ENCODE assay signal across 27 cellular contexts in genomic region chr4:119131160-119131559, GRCh38. TPM values are rescaled to one million over a fixed set of nuclear protein-coding genes. Genes with fewer than 3 reads are reported as not detected.
DNase-seq lines count a peak whose midpoint lies in the region; ATAC-seq, FAIRE-seq and TF ChIP-seq lines count a peak whose summit lies in the region.
"Had no signal": no experiment of that assay in that cellular context is flagged by ENCODE, and none has a peak within 500 bp of the region (broad histone marks: within the 10 kb centered on the region; RNA-seq: fewer than 3 reads in every experiment).

No MANE protein-coding gene starts in this region.

- H3K36me3 ChIP-seq in right atrium auricular region (no peaks in the 10 kb centered on the region), endothelial cell of umbilical vein (ENCODE audit: control insufficient read depth in 2 of 2, extremely low read depth in 1 of 2, insufficient read depth in 2 of 2, low read length in 2 of 2) (no peaks in the 10 kb centered on the region), pancreas (no peaks in the 10 kb centered on the region), MG63 (no peaks in the 10 kb centered on the region)
- H3K36me3 ChIP-seq: adrenal gland, neutrophil had no signal

- POLR2A ChIA-PET in endothelial cell of umbilical vein (lab: Charles Lee), result no interaction called here

- H3K27ac ChIP-seq in right atrium auricular region (peak overlapping the region; percentile 72 to 91), endothelial cell of umbilical vein (ENCODE audit: insufficient read depth, low read depth, low read length) (no peak overlapping the region), pancreas (peak overlapping the region in 2 of 4 donors; percentile 59 to 67)
- H3K27ac ChIP-seq: A549, KMS-11, neutrophil had no signal

- no peak overlapping the region for H3K9ac ChIP-seq in endothelial cell of umbilical vein (replicated peaks; ENCODE audit: extremely low read depth, insufficient read depth, low read length)
- H3K9ac ChIP-seq: KMS-11 had no signal

- no TSS peak for BruUV-seq in endothelial cell of umbilical vein (replicated peaks; lab: Mats Ljungman, UMichigan)

- CTCF ChIA-PET in endothelial cell of umbilical vein (lab: Charles Lee), result interaction anchor here (1.0 to 1.4 kb wide), 2 partner anchors 9 to 82 kb away, joined by 4 read pairs; partner anchors contain the start of gene USP53

- TF ChIP-seq CTCF in right atrium auricular region (IDR thresholded peaks at IDR 0.05), result no peak
- TF ChIP-seq CTCF in endothelial cell of umbilical vein (IDR thresholded peaks at IDR 0.05; ENCODE audit: extremely low read depth in 1 of 2, insufficient read depth in 1 of 2, low read depth in 1 of 2, low read length in 2 of 2), result no peak
- no peak for TF ChIP-seq CTCF in pancreas (IDR thresholded peaks at IDR 0.05)

- no peak for DNase-seq in right atrium auricular region (ENCODE audit: low spot score)
- no peak for DNase-seq in cardiac septum (ENCODE audit: low spot score)
- DNase-seq in endothelial cell of umbilical vein (ENCODE audit: low read depth, low spot score), result no peak
- DNase-seq in pancreas, result no peak
- no peak for DNase-seq in NCI-H187 (lab: John Stamatoyannopoulos, UW)
- DNase-seq in GM19238 (ENCODE audit: insufficient read length, low spot score), result no peak
- no peak for DNase-seq in MG63
- DNase-seq: activated CD4-positive, alpha-beta memory T cell treated with anti-CD3 and anti-CD28 coated beads, Interleukin-2, amount 10 ng/mL, durations not matched to agents 7 days and 5 days; activated CD4-positive, alpha-beta T cell treated with anti-CD3 and anti-CD28 coated beads for 1 hour; activated CD8-positive, alpha-beta memory T cell treated with anti-CD3 and anti-CD28 coated beads, Interleukin-2, amount 50 U/mL, for 4 hours; activated naive CD4-positive, alpha-beta T cell; adrenal gland; AML-193; CD4-positive, alpha-beta T cell; midbrain; naive B cell; NCI-H2029 treated with DMSO at 0.1 percent for 48 hours; NCI-H345; SHP77 treated with DMSO at 0.1 percent for 48 hours; stimulated activated naive B cell treated with anti-CD40 and anti-IgM and Interleukin-4, amounts not matched to agents 10 μg/mL and 1 μg/mL and 100 μg/mL, for 72 hours had no signal

- H3K4me1 ChIP-seq in right atrium auricular region (peaks cover 0 to 21% of the 10 kb centered on the region in 2 donors), endothelial cell of umbilical vein (ENCODE audit: control insufficient read depth, extremely low read depth, insufficient read depth, low read length) (peaks cover 18% of the 10 kb centered on the region), pancreas (peaks cover 12 to 18% (median 16%) of the 10 kb centered on the region in 3 donors)

- WGBS in pancreas, 2 donors, result 23% methylated on average over 4 of the region's 4 CpGs

- H3K27me3 ChIP-seq in right atrium auricular region, result no peaks in the 10 kb centered on the region
- no peaks in the 10 kb centered on the region for H3K27me3 ChIP-seq in endothelial cell of umbilical vein (ENCODE audit: control insufficient read depth in 2 of 2, insufficient read depth in 2 of 2, low read length in 2 of 2)
- H3K27me3 ChIP-seq in pancreas, result no peaks in the 10 kb centered on the region
- H3K27me3 ChIP-seq in MG63, result no peaks in the 10 kb centered on the region
- H3K27me3 ChIP-seq: adrenal gland, neutrophil had no signal

- H3K79me2 ChIP-seq in endothelial cell of umbilical vein (ENCODE audit: control insufficient read depth, insufficient read depth, low read length), result no peaks in the 10 kb centered on the region

- H3K4me3 ChIP-seq in right atrium auricular region, result no peak overlapping the region
- no peak overlapping the region for H3K4me3 ChIP-seq in endothelial cell of umbilical vein (replicated peaks in 1 of 3; ENCODE audit: insufficient read depth in 1 of 3, low read depth in 1 of 3, low read length in 3 of 3)
- no peak overlapping the region for H3K4me3 ChIP-seq in pancreas
- H3K4me3 ChIP-seq in MG63, result no peak overlapping the region
- H3K4me3 ChIP-seq: A549, adrenal gland had no signal

- no peaks in the 10 kb centered on the region for H3K9me1 ChIP-seq in endothelial cell of umbilical vein (replicated peaks; ENCODE audit: control insufficient read depth, extremely low read depth, insufficient read depth, low read length)

- TF ChIP-seq POLR2A in endothelial cell of umbilical vein (IDR thresholded peaks at IDR 0.05; ENCODE audit: low read depth, low read length), result no peak

- H3K9me3 ChIP-seq in right atrium auricular region (no peaks in the 10 kb centered on the region), endothelial cell of umbilical vein (replicated peaks; ENCODE audit: control insufficient read depth, insufficient read depth, low read length) (no peaks in the 10 kb centered on the region), pancreas (no peaks in the 10 kb centered on the region), MG63 (no peaks in the 10 kb centered on the region)
- H3K9me3 ChIP-seq: A549, adrenal gland, neutrophil had no signal

- intact Hi-C loops in cardiac septum (cut with DNase I) (loop anchor here (5.0 kb wide), 2 partner anchors 34 to 81 kb away; partner anchors contain the start of gene USP53), endothelial cell of umbilical vein (cut with micrococcal nuclease) (no loop called here), pancreas (cut with DNase I) (no loop called here)

- ATAC-seq in pancreas, result peak in 3 of 4 donors; percentile 49 to 73 (median 64)
- no peak for ATAC-seq in GM18909 (IDR thresholded peaks at IDR 0.05; ENCODE audit: poor library complexity, unreplicated experiment)
- ATAC-seq: A549; stimulated activated naive B cell treated with anti-CD40 and anti-IgM and Interleukin-4, amounts not matched to agents 10 μg/mL and 1 μg/mL and 100 μg/mL, for 72 hours had no signal

- H3K4me2 ChIP-seq in endothelial cell of umbilical vein (ENCODE audit: insufficient read depth, low read length), result no peak overlapping the region
- H3K4me2 ChIP-seq: A549, KMS-11 had no signal

- FAIRE-seq in endothelial cell of umbilical vein (lab: Jason Lieb, UNC) (no peak), pancreas (lab: Jason Lieb, UNC) (no peak)
- FAIRE-seq: A549, GM18507, H54 had no signal

- dilution Hi-C loops in endothelial cell of umbilical vein (cut with MboI; ENCODE audit: extremely low pct_ligation_motif_present, low sequenced_read_pairs), result no loop called here

- H2AFZ ChIP-seq in endothelial cell of umbilical vein (ENCODE audit: low read depth, low read length), result peak overlapping the region; percentile 98

- no peaks in the 10 kb centered on the region for H4K20me1 ChIP-seq in endothelial cell of umbilical vein (replicated peaks; ENCODE audit: control insufficient read depth, extremely low read depth, insufficient read depth, low read length)

TF ChIP-seq in endothelial cell of umbilical vein, 7 proteins besides CTCF, POLR2A, EP300 and RAD21:
- TF ChIP-seq MYC (IDR thresholded peaks at IDR 0.05; ENCODE audit: low read depth, low read length) (no peak), MAX (IDR thresholded peaks at IDR 0.05; ENCODE audit: insufficient read depth, insufficient read length) (no peak), FOS (IDR thresholded peaks at IDR 0.05; ENCODE audit: borderline replicate concordance, insufficient read depth, low read length) (no peak), EZH2 (IDR thresholded peaks at IDR 0.05; ENCODE audit: borderline replicate concordance, low read depth, low read length, severe bottlenecking) (no peak), GATA2 (IDR thresholded peaks at IDR 0.05; ENCODE audit: insufficient read depth, insufficient read length, low read depth, low read length) (no peak), JUN (IDR thresholded peaks at IDR 0.05; ENCODE audit: borderline replicate concordance, insufficient read depth, insufficient read length, low read depth) (no peak), POLR2AphosphoS5 (IDR thresholded peaks at IDR 0.05; ENCODE audit: insufficient read depth, low read depth, low read length) (no peak)
TF ChIP-seq in endothelial cell of umbilical vein: peak in this region for 0.

RNA-seq across cellular contexts. Expression of gene MYOZ2, which starts 4.5 kb away (rescaled TPM):
- total RNA-seq in right atrium auricular region (100 to 1,000 TPM; 678 to 770 TPM), cardiac septum (727 TPM), endothelial cell of umbilical vein (0.13 and 0.60 TPM in 2 replicates), pancreas (under 1 TPM in 2 of 6 donors, not detected in 4; 0.06 to 0.43 TPM)
- polyA plus RNA-seq in endothelial cell of umbilical vein (0.11 and 0.22 TPM in 2 replicates), pancreas (under 1 TPM; 0.16 to 0.23 TPM)
- polyA plus RNA-seq in endothelial cell of umbilical vein (2011; cell fraction: cytosol; rRNA removed), result 0.16 and 0.21 TPM in 2 replicates
- polyA plus RNA-seq in endothelial cell of umbilical vein (2011; cell fraction: nucleus; rRNA removed), result 0.14 TPM in 1 of 2 replicates, not detected in the other
- 0.29 and 0.52 TPM in 2 replicates for polyA plus RNA-seq in endothelial cell of umbilical vein (2012)
- polyA minus RNA-seq in endothelial cell of umbilical vein, result not detected in 2 replicates
- polyA minus RNA-seq in endothelial cell of umbilical vein (2011; cell fraction: cytosol; rRNA and poly(A)+ RNA removed), result not detected
- polyA minus RNA-seq in endothelial cell of umbilical vein (2011; cell fraction: nucleus; rRNA and poly(A)+ RNA removed), result 0.19 TPM in 1 of 2 replicates, not detected in the other
- total RNA-seq in MG63 (2014; rRNA removed; shearing (Covaris generic); ENCODE audit: low replicate concordance), result not detected in 2 replicates
- total RNA-seq: activated CD4-positive, alpha-beta memory T cell treated with anti-CD3 and anti-CD28 coated beads, Interleukin-2, amount 10 ng/mL, durations not matched to agents 7 days and 5 days; CD4-positive, alpha-beta T cell; T-helper 2 cell treated with Interferon-gamma antibody and Interleukin-4, amounts not matched to agents 100 ng/mL and 5 ng/mL, for 36 hours had no signal
- polyA plus RNA-seq: A549 had no signal

Comparison
In these comparisons a context has a peak if more than half of its experiments do, and no peak if none do; other contexts are left out.
1. RNA of gene MYOZ2, which starts 4.5 kb away (total RNA-seq): 678 to 770 TPM in right atrium auricular region and 727 TPM in cardiac septum (single experiment); 0.13 to 0.60 TPM in endothelial cell of umbilical vein, 0.06 to 0.43 TPM in pancreas and not detected in MG63; every median in the first group is over 100 times any median in the second.